16 cellular contexts compared by ENCODE assay signal in genomic region chr3:194177156-194177555, GRCh38.
"Had no signal": no experiment of that assay in that cellular context is flagged by ENCODE, and none has a peak within 500 bp of the region (broad histone marks: within the 10 kb centered on the region; RNA-seq: fewer than 3 reads in every experiment).

No MANE protein-coding gene starts in this region.

- FAIRE-seq: islet of Langerhans had no signal

- H3K27me3 ChIP-seq: left lung had no signal

- H3K9me3 Mint-ChIP-seq: activated naive CD4-positive, alpha-beta T cell treated with anti-CD3 and anti-CD28 coated beads, Interleukin-2, amount 50 U/mL, for 72 hours; stimulated activated naive CD8-positive, alpha-beta T cell treated with anti-CD3 and anti-CD28 coated beads, Interleukin-15, amount 100 ng/mL, for 72 hours; T-helper 1 cell treated with Interleukin-12 subunit alpha and Interleukin-12 subunit beta and Interleukin-4 antibody, amounts not matched to agents 30 μg/mL and 1 μg/mL, for 36 hours had no signal

- H3K4me3 ChIP-seq: esophagus squamous epithelium, left lung, thoracic aorta had no signal

- H3K27ac ChIP-seq: brain microvascular endothelial cell, esophagus squamous epithelium, left lung, thoracic aorta had no signal

- H3K9me3 ChIP-seq: esophagus squamous epithelium, left lung, thoracic aorta had no signal

- ATAC-seq: activated naive CD4-positive, alpha-beta T cell treated with anti-CD3 and anti-CD28 coated beads, Interleukin-2, amount 50 U/mL, for 72 hours; left lung; stimulated activated naive CD8-positive, alpha-beta T cell treated with anti-CD3 and anti-CD28 coated beads, Interleukin-15, amount 100 ng/mL, for 72 hours had no signal

- DNase-seq: activated CD4-positive, CD25-positive, alpha-beta regulatory T cell; activated effector memory CD4-positive, alpha-beta T cell treated with Interleukin-2 at 50 U/mL for 16 hours; activated T-cell treated with anti-CD3 and anti-CD28 coated beads, Interleukin-2, amount 50 U/mL, for 1 hour; amygdala; brain microvascular endothelial cell; esophagus squamous epithelium; foreskin melanocyte; head of caudate nucleus; left lung; mesendoderm; stimulated activated CD4-positive, alpha-beta T cell treated with anti-CD3 and anti-CD28 coated beads, Interleukin-4, amount 100 ng/mL, for 24 hours; stimulated activated naive CD8-positive, alpha-beta T cell treated with anti-CD3 and anti-CD28 coated beads, Interleukin-15, amount 100 ng/mL, for 72 hours had no signal

- H3K27ac Mint-ChIP-seq: activated naive CD4-positive, alpha-beta T cell treated with anti-CD3 and anti-CD28 coated beads, Interleukin-2, amount 50 U/mL, for 72 hours; stimulated activated naive CD8-positive, alpha-beta T cell treated with anti-CD3 and anti-CD28 coated beads, Interleukin-15, amount 100 ng/mL, for 72 hours; T-helper 1 cell treated with Interleukin-12 subunit alpha and Interleukin-12 subunit beta and Interleukin-4 antibody, amounts not matched to agents 30 μg/mL and 1 μg/mL, for 36 hours had no signal

- H3K4me1 Mint-ChIP-seq: stimulated activated naive CD8-positive, alpha-beta T cell treated with anti-CD3 and anti-CD28 coated beads, Interleukin-15, amount 100 ng/mL, for 72 hours had no signal

- H3K4me3 Mint-ChIP-seq: stimulated activated naive CD8-positive, alpha-beta T cell treated with anti-CD3 and anti-CD28 coated beads, Interleukin-15, amount 100 ng/mL, for 72 hours; T-helper 1 cell treated with Interleukin-12 subunit alpha and Interleukin-12 subunit beta and Interleukin-4 antibody, amounts not matched to agents 30 μg/mL and 1 μg/mL, for 36 hours had no signal

- H3K36me3 Mint-ChIP-seq: activated naive CD4-positive, alpha-beta T cell treated with anti-CD3 and anti-CD28 coated beads, Interleukin-2, amount 50 U/mL, for 72 hours had no signal

- H3K36me3 ChIP-seq: brain microvascular endothelial cell, esophagus squamous epithelium, left lung, thoracic aorta had no signal
